Comparison of ENCODE assay signal across 1 cellular context in the genomic region with DNA sequence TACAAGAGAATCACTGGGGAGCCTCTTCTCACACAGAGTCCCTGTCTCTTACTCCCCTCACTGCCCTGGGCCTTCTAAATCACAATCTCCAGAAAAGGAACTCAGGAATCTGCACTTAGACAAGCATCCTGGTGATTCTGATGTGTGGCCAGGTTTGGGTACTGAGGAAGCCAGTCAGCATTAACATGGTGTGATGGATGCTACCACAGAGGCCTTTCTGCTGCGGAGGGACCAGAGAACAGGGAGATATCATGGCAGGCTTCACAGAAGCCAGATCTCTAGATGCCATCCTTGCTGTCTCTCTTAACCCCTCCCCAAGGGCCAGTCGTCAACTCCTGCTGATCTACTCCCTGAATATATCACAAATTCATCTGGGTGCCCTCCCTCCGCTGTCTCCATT.
TF ChIP-seq lines count a peak whose summit lies in the region.

No MANE protein-coding gene starts in this region.

TF ChIP-seq in GM23338, 12 proteins besides CTCF, POLR2A, EP300 and RAD21 (continued from another document):
- TF ChIP-seq, protein P1, sequence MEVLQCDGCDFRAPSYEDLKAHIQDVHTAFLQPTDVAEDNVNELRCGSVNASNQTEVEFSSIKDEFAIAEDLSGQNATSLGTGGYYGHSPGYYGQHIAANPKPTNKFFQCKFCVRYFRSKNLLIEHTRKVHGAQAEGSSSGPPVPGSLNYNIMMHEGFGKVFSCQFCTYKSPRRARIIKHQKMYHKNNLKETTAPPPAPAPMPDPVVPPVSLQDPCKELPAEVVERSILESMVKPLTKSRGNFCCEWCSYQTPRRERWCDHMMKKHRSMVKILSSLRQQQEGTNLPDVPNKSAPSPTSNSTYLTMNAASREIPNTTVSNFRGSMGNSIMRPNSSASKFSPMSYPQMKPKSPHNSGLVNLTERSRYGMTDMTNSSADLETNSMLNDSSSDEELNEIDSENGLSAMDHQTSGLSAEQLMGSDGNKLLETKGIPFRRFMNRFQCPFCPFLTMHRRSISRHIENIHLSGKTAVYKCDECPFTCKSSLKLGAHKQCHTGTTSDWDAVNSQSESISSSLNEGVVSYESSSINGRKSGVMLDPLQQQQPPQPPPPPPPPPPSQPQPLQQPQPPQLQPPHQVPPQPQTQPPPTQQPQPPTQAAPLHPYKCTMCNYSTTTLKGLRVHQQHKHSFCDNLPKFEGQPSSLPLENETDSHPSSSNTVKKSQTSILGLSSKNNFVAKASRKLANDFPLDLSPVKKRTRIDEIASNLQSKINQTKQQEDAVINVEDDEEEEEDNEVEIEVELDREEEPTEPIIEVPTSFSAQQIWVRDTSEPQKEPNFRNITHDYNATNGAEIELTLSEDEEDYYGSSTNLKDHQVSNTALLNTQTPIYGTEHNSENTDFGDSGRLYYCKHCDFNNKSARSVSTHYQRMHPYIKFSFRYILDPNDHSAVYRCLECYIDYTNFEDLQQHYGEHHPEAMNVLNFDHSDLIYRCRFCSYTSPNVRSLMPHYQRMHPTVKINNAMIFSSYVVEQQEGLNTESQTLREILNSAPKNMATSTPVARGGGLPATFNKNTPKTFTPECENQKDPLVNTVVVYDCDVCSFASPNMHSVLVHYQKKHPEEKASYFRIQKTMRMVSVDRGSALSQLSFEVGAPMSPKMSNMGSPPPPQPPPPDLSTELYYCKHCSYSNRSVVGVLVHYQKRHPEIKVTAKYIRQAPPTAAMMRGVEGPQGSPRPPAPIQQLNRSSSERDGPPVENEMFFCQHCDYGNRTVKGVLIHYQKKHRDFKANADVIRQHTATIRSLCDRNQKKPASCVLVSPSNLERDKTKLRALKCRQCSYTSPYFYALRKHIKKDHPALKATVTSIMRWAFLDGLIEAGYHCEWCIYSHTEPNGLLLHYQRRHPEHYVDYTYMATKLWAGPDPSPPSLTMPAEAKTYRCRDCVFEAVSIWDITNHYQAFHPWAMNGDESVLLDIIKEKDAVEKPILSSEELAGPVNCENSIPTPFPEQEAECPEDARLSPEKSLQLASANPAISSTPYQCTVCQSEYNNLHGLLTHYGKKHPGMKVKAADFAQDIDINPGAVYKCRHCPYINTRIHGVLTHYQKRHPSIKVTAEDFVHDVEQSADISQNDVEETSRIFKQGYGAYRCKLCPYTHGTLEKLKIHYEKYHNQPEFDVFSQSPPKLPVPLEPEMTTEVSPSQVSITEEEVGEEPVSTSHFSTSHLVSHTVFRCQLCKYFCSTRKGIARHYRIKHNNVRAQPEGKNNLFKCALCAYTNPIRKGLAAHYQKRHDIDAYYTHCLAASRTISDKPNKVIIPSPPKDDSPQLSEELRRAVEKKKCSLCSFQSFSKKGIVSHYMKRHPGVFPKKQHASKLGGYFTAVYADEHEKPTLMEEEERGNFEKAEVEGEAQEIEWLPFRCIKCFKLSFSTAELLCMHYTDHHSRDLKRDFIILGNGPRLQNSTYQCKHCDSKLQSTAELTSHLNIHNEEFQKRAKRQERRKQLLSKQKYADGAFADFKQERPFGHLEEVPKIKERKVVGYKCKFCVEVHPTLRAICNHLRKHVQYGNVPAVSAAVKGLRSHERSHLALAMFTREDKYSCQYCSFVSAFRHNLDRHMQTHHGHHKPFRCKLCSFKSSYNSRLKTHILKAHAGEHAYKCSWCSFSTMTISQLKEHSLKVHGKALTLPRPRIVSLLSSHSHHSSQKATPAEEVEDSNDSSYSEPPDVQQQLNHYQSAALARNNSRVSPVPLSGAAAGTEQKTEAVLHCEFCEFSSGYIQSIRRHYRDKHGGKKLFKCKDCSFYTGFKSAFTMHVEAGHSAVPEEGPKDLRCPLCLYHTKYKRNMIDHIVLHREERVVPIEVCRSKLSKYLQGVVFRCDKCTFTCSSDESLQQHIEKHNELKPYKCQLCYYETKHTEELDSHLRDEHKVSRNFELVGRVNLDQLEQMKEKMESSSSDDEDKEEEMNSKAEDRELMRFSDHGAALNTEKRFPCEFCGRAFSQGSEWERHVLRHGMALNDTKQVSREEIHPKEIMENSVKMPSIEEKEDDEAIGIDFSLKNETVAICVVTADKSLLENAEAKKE (CRISPR knock-in tag; IDR thresholded peaks at IDR 0.05) = no peak
- no peak for TF ChIP-seq REST (IDR thresholded peaks at IDR 0.05; ENCODE audit: unreplicated experiment)
